ENCODE assay signal across 21 cellular contexts in the genomic region with DNA sequence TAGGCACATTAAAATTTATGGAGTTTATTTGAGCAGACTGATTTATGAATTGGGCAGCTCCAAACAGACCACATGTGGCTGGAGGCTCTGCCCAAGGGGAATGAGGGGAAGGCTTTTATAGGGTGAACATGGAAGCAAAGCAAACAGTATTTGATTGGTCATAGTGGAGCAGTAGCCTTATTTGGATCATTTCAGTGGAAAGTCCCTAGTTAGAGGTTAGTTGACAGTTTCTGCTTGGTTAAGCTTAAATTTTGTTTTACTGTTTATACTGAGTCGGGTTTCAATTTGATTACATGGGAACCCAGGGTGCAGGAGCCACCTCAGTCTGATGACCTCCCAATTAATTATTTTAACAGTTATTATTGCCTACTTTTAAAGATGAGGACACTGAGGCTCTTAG.
"Had no signal": no experiment of that assay in that cellular context is flagged by ENCODE, and none has a peak within 500 bp of the region (broad histone marks: within the 10 kb centered on the region; RNA-seq: fewer than 3 reads in every experiment).

No MANE protein-coding gene starts in this region.

- H3K27ac ChIP-seq: ascending aorta, esophagus muscularis mucosa, heart right ventricle, prostate gland, stomach, testis had no signal

- H3K4me1 ChIP-seq: ascending aorta, esophagus muscularis mucosa, heart right ventricle, prostate gland, stomach, testis had no signal

- H3K4me3 Mint-ChIP-seq: activated CD4-positive, alpha-beta T cell treated with anti-CD3 and anti-CD28 coated beads, Interleukin-2, amount 10 ng/mL, durations not matched to agents 7 days and 5 days; activated naive CD4-positive, alpha-beta T cell treated with anti-CD3 and anti-CD28 coated beads, Interleukin-2, amount 50 U/mL, for 24 hours; naive thymus-derived CD8-positive, alpha-beta T cell; T-helper 1 cell treated with Interleukin-12 subunit alpha and Interleukin-12 subunit beta and Interleukin-4 antibody, amounts not matched to agents 30 μg/mL and 1 μg/mL, for 36 hours had no signal

- ATAC-seq: heart right ventricle; left ventricle myocardium superior; naive thymus-derived CD8-positive, alpha-beta T cell; right cardiac atrium had no signal

- H3K4me3 ChIP-seq: ascending aorta, esophagus muscularis mucosa, heart right ventricle, prostate gland, stomach, testis had no signal

- FAIRE-seq: endometrium had no signal

- H3K9me3 ChIP-seq: ascending aorta, esophagus muscularis mucosa, prostate gland, stomach, testis had no signal

- H3K27ac Mint-ChIP-seq: activated CD4-positive, alpha-beta T cell treated with anti-CD3 and anti-CD28 coated beads, Interleukin-2, amount 10 ng/mL, durations not matched to agents 7 days and 5 days; activated naive CD4-positive, alpha-beta T cell treated with anti-CD3 and anti-CD28 coated beads, Interleukin-2, amount 50 U/mL, for 24 hours; naive thymus-derived CD8-positive, alpha-beta T cell; T-helper 1 cell treated with Interleukin-12 subunit alpha and Interleukin-12 subunit beta and Interleukin-4 antibody, amounts not matched to agents 30 μg/mL and 1 μg/mL, for 36 hours had no signal

- H3K36me3 Mint-ChIP-seq: activated naive CD4-positive, alpha-beta T cell treated with anti-CD3 and anti-CD28 coated beads, Interleukin-2, amount 50 U/mL, for 24 hours; naive thymus-derived CD8-positive, alpha-beta T cell had no signal

- H3K36me3 ChIP-seq: ascending aorta, esophagus muscularis mucosa, heart right ventricle, prostate gland, stomach had no signal

- DNase-seq: activated CD4-positive, alpha-beta T cell treated with anti-CD3 and anti-CD28 coated beads, Interleukin-2, amount 10 ng/mL, durations not matched to agents 7 days and 5 days; activated CD8-positive, alpha-beta memory T cell treated with anti-CD3 and anti-CD28 coated beads for 24 hours; activated CD8-positive, alpha-beta memory T cell treated with anti-CD3 and anti-CD28 coated beads, Interleukin-2, amount 50 U/mL, for 48 hours; activated effector memory CD4-positive, alpha-beta T cell treated with anti-CD3 and anti-CD28 coated beads, Interleukin-2, amount 50 U/mL, for 16 hours; activated T-cell treated with anti-CD3 and anti-CD28 coated beads, Interleukin-2, amount 50 U/mL, for 48 hours; cortex of kidney; heart right ventricle; kidney glomerular epithelial cell; left ventricle myocardium superior; mesenchymal stem cell; naive thymus-derived CD8-positive, alpha-beta T cell; right cardiac atrium; stimulated activated CD4-positive, alpha-beta T cell treated with anti-CD3 and anti-CD28 coated beads, Interleukin-4, amount 100 ng/mL, for 1 hour; stomach; testis had no signal

- H3K9me3 Mint-ChIP-seq: activated CD4-positive, alpha-beta T cell treated with anti-CD3 and anti-CD28 coated beads, Interleukin-2, amount 10 ng/mL, durations not matched to agents 7 days and 5 days; activated naive CD4-positive, alpha-beta T cell treated with anti-CD3 and anti-CD28 coated beads, Interleukin-2, amount 50 U/mL, for 24 hours; T-helper 1 cell treated with Interleukin-12 subunit alpha and Interleukin-12 subunit beta and Interleukin-4 antibody, amounts not matched to agents 30 μg/mL and 1 μg/mL, for 36 hours had no signal

- H3K27me3 ChIP-seq: ascending aorta, esophagus muscularis mucosa, heart right ventricle, stomach, testis had no signal

- H3K4me1 Mint-ChIP-seq: activated CD4-positive, alpha-beta T cell treated with anti-CD3 and anti-CD28 coated beads, Interleukin-2, amount 10 ng/mL, durations not matched to agents 7 days and 5 days; activated naive CD4-positive, alpha-beta T cell treated with anti-CD3 and anti-CD28 coated beads, Interleukin-2, amount 50 U/mL, for 24 hours; naive thymus-derived CD8-positive, alpha-beta T cell had no signal
